ENCODE assay signal across 1 cellular context in the genomic region with DNA sequence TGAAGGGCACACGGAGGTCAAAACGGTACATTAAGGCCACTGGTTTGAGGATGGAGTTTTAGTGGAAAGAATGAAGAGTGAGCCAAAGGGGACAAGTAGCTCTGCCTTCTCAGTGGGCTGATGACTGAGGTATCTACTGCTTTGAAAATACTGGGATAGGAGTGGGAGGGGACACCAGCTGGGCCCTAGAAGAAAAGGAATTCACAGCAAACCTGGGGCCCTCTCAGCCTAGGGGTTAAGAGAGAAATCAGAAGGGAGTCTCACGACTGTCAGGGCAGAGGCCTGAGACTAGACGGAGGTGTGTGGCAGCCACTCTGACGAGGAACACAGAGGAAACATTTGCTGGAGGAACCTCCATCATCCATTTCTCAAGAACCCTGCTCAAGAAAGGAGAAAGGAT.
TF ChIP-seq lines count a peak whose summit lies in the region.

No MANE protein-coding gene starts in this region.

TF ChIP-seq in K562, 482 proteins besides CTCF, POLR2A, EP300 and RAD21:
- TF ChIP-seq, protein P1, sequence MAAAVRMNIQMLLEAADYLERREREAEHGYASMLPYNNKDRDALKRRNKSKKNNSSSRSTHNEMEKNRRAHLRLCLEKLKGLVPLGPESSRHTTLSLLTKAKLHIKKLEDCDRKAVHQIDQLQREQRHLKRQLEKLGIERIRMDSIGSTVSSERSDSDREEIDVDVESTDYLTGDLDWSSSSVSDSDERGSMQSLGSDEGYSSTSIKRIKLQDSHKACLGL (CRISPR knock-in tag; IDR thresholded peaks at IDR 0.05; ENCODE audit: borderline replicate concordance, poor library complexity, severe bottlenecking) = no peak
- no peak for TF ChIP-seq OTX1 (CRISPR knock-in tag; IDR thresholded peaks at IDR 0.05)
- no peak for TF ChIP-seq ZNF764 (CRISPR knock-in tag; IDR thresholded peaks at IDR 0.05; ENCODE audit: low read depth)
- TF ChIP-seq YBX1 (IDR thresholded peaks at IDR 0.05) = no peak
- no peak for TF ChIP-seq PHF8 (IDR thresholded peaks at IDR 0.05; ENCODE audit: borderline replicate concordance, low read length)
- TF ChIP-seq MYC (IDR thresholded peaks at IDR 0.05; ENCODE audit: low read depth, low read length) = no peak
- no peak for TF ChIP-seq MYC (CRISPR knock-in tag; IDR thresholded peaks at IDR 0.05; ENCODE audit: borderline replicate concordance, low read depth)
